22 cellular contexts compared by ENCODE assay signal in genomic region chr9:91312717-91313325, GRCh38. TPM values are rescaled to one million over a fixed set of nuclear protein-coding genes. Genes with fewer than 3 reads are reported as not detected.
DNase-seq lines count a peak whose midpoint lies in the region; ATAC-seq, FAIRE-seq and TF ChIP-seq lines count a peak whose summit lies in the region.
"Had no signal": no experiment of that assay in that cellular context is flagged by ENCODE, and none has a peak within 500 bp of the region (broad histone marks: within the 10 kb centered on the region; RNA-seq: fewer than 3 reads in every experiment).

No MANE protein-coding gene starts in this region.

- H3K36me3 ChIP-seq in astrocyte (ENCODE audit: insufficient read depth, low read length) (no peaks in the 10 kb centered on the region), stomach (peaks cover 0 to 3% (median 0%) of the 10 kb centered on the region in 4 donors), GM23248 (ENCODE audit: low read depth) (no peaks in the 10 kb centered on the region)
- H3K36me3 ChIP-seq in naive thymus-derived CD4-positive, alpha-beta T cell (ENCODE audit: control insufficient read depth in 2 of 3, insufficient read depth in 3 of 3, low read length in 3 of 3): no peaks in the 10 kb centered on the region
- H3K36me3 ChIP-seq: gastrocnemius medialis had no signal

- no peak overlapping the region for H3K9ac ChIP-seq in astrocyte (ENCODE audit: low read length)
- H3K9ac ChIP-seq in GM23248: no peak overlapping the region

- peak; percentile 32 for DNase-seq in astrocyte (ENCODE audit: low read depth)
- DNase-seq in islet precursor cell: peak; percentile 75
- peak; percentile 40 for DNase-seq in stomach
- DNase-seq in GM23248: no peak
- no peak for DNase-seq in T-helper 9 cell
- DNase-seq in naive thymus-derived CD4-positive, alpha-beta T cell: no peak
- no peak for DNase-seq in cortex of kidney (lab: John Stamatoyannopoulos, UW)
- DNase-seq: activated CD4-positive, alpha-beta T cell treated with anti-CD3 and anti-CD28 coated beads for 36 hours; activated effector memory CD4-positive, alpha-beta T cell treated with Interleukin-2 at 50 U/mL for 16 hours; amygdala; cerebellar nuclear complex; gastrocnemius medialis; Karpas-422; NCI-H1417 treated with DMSO at 0.1 percent for 48 hours; NCI-H2171 treated with DMSO at 0.1 percent for 48 hours; NCI-H774; OCI-M1; stimulated activated naive CD8-positive, alpha-beta T cell treated with anti-CD3 and anti-CD28 coated beads, Interleukin-15, Interleukin-2, amounts not matched to agents 100 U/mL and 50 U/mL, for 24 hours; T1000 had no signal

- no peak for TF ChIP-seq CTCF in astrocyte (IDR thresholded peaks at IDR 0.05; ENCODE audit: insufficient read depth, low read depth, low read length)
- no peak for TF ChIP-seq CTCF in stomach (IDR thresholded peaks at IDR 0.05)

- FAIRE-seq in astrocyte (lab: Jason Lieb, UNC): no peak

- in situ Hi-C loops in GM23248 (cut with MboI): no loop called here

- H3K9me3 ChIP-seq in astrocyte (ENCODE audit: insufficient read depth, low read depth, low read length): no peaks in the 10 kb centered on the region
- no peaks in the 10 kb centered on the region for H3K9me3 ChIP-seq in stomach
- H3K9me3 ChIP-seq in GM23248 (ENCODE audit: low read depth): no peaks in the 10 kb centered on the region
- no peaks in the 10 kb centered on the region for H3K9me3 ChIP-seq in naive thymus-derived CD4-positive, alpha-beta T cell (ENCODE audit: control insufficient read depth in 2 of 3, low read length in 3 of 3)
- H3K9me3 ChIP-seq: gastrocnemius medialis had no signal

- no peaks in the 10 kb centered on the region for H3K27me3 ChIP-seq in astrocyte (ENCODE audit: insufficient read depth, low read length)
- H3K27me3 ChIP-seq in stomach: no peaks in the 10 kb centered on the region
- H3K27me3 ChIP-seq in GM23248 (replicated peaks; ENCODE audit: insufficient read depth): no peaks in the 10 kb centered on the region
- H3K27me3 ChIP-seq in naive thymus-derived CD4-positive, alpha-beta T cell (ENCODE audit: control insufficient read depth in 2 of 2, insufficient read depth in 2 of 2, low read length in 2 of 2): no peaks in the 10 kb centered on the region
- H3K27me3 ChIP-seq: gastrocnemius medialis had no signal

- H3K27ac Mint-ChIP-seq in astrocyte (ENCODE audit: unreplicated experiment): no peak overlapping the region
- peak overlapping the region in 1 of 9 donors; percentile 13 for H3K27ac Mint-ChIP-seq in naive thymus-derived CD4-positive, alpha-beta T cell
- H3K27ac Mint-ChIP-seq: activated CD4-positive, alpha-beta T cell treated with anti-CD3 and anti-CD28 coated beads for 36 hours had no signal

- no peaks in the 10 kb centered on the region for H3F3A ChIP-seq in GM23248 (ENCODE audit: insufficient read depth)

- H3K36me3 Mint-ChIP-seq in astrocyte (ENCODE audit: low read depth, unreplicated experiment): peaks cover 3% of the 10 kb centered on the region
- peaks cover 12 to 54% (median 46%) of the 10 kb centered on the region in 5 donors for H3K36me3 Mint-ChIP-seq in naive thymus-derived CD4-positive, alpha-beta T cell

- no peaks in the 10 kb centered on the region for H3K9me3 Mint-ChIP-seq in astrocyte (ENCODE audit: unreplicated experiment)
- peaks cover 0 to 8% (median 0%) of the 10 kb centered on the region in 11 donors for H3K9me3 Mint-ChIP-seq in naive thymus-derived CD4-positive, alpha-beta T cell

- peak; percentile 67; the same call in 1 of the 2 replicates for TF ChIP-seq EP300 in Ishikawa (IDR thresholded peaks at IDR 0.05; ENCODE audit: borderline replicate concordance)
- no peak for TF ChIP-seq EP300 in stomach (IDR thresholded peaks at IDR 0.05)

- H3K4me2 ChIP-seq in astrocyte (ENCODE audit: low read length) (no peak overlapping the region), GM23248 (ENCODE audit: unreplicated experiment) (no peak overlapping the region)

- H3K4me1 Mint-ChIP-seq in astrocyte (ENCODE audit: low read depth, unreplicated experiment): peaks cover 2% of the 10 kb centered on the region
- peaks cover 6 to 16% (median 11%) of the 10 kb centered on the region in 7 donors for H3K4me1 Mint-ChIP-seq in naive thymus-derived CD4-positive, alpha-beta T cell

- TF ChIP-seq RAD21 in Ishikawa (IDR thresholded peaks at IDR 0.05; ENCODE audit: low read depth): no peak; the same call in 1 of the 2 replicates

- H3K9me2 ChIP-seq in GM23248 (ENCODE audit: insufficient read depth): no peaks in the 10 kb centered on the region

- intact Hi-C loops in stomach (cut with DNase I; ENCODE audit: low total_unique reads): no loop called here
- intact Hi-C loops in naive thymus-derived CD4-positive, alpha-beta T cell (cut with micrococcal nuclease): no loop called here

- CTCF ChIA-PET in naive thymus-derived CD4-positive, alpha-beta T cell (lab: Charles Lee): no interaction called here

- TF ChIP-seq POLR2A in stomach (IDR thresholded peaks at IDR 0.05): no peak

- H3K27me3 Mint-ChIP-seq in astrocyte (ENCODE audit: low read depth, unreplicated experiment): no peaks in the 10 kb centered on the region
- no peaks in the 10 kb centered on the region for H3K27me3 Mint-ChIP-seq in naive thymus-derived CD4-positive, alpha-beta T cell
- H3K27me3 Mint-ChIP-seq: activated CD4-positive, alpha-beta T cell treated with anti-CD3 and anti-CD28 coated beads for 36 hours had no signal

- H3K79me2 ChIP-seq in astrocyte (ENCODE audit: insufficient read depth, low read length) (no peaks in the 10 kb centered on the region), GM23248 (ENCODE audit: insufficient read depth) (no peaks in the 10 kb centered on the region)

- POLR2A ChIA-PET in naive thymus-derived CD4-positive, alpha-beta T cell (lab: Charles Lee): no interaction called here

- no peak for ATAC-seq in naive thymus-derived CD4-positive, alpha-beta T cell
- ATAC-seq: activated CD4-positive, alpha-beta T cell treated with anti-CD3 and anti-CD28 coated beads for 36 hours; gastrocnemius medialis; sciatic nerve; stimulated activated naive CD8-positive, alpha-beta T cell treated with anti-CD3 and anti-CD28 coated beads, Interleukin-15, Interleukin-2, amounts not matched to agents 100 U/mL and 50 U/mL, for 24 hours had no signal

- H2AFZ ChIP-seq in astrocyte (ENCODE audit: low read depth, low read length) (no peak overlapping the region), GM23248 (no peak overlapping the region)

- no peak overlapping the region for H3K4me3 Mint-ChIP-seq in astrocyte (ENCODE audit: unreplicated experiment)
- no peak overlapping the region for H3K4me3 Mint-ChIP-seq in naive thymus-derived CD4-positive, alpha-beta T cell
- H3K4me3 Mint-ChIP-seq: activated CD4-positive, alpha-beta T cell treated with anti-CD3 and anti-CD28 coated beads for 36 hours had no signal

- H4K20me1 ChIP-seq in astrocyte (ENCODE audit: insufficient read depth, low read length) (no peaks in the 10 kb centered on the region), GM23248 (ENCODE audit: insufficient read depth) (no peaks in the 10 kb centered on the region)

- H3K27ac ChIP-seq in astrocyte (ENCODE audit: low read depth, low read length): no peak overlapping the region
- peak overlapping the region in 1 of 5 donors; percentile 13 for H3K27ac ChIP-seq in stomach
- H3K27ac ChIP-seq in GM23248: no peak overlapping the region
- H3K27ac ChIP-seq in naive thymus-derived CD4-positive, alpha-beta T cell (ENCODE audit: low read depth, low read length): no peak overlapping the region
- H3K27ac ChIP-seq: gastrocnemius medialis, SK-N-MC had no signal

- H3K4me1 ChIP-seq in astrocyte (ENCODE audit: insufficient read depth, low read length) (no peaks in the 10 kb centered on the region), stomach (peaks cover 0 to 9% (median 3%) of the 10 kb centered on the region in 4 donors), GM23248 (ENCODE audit: insufficient read depth) (no peaks in the 10 kb centered on the region)
- H3K4me1 ChIP-seq in naive thymus-derived CD4-positive, alpha-beta T cell (ENCODE audit: control insufficient read depth in 2 of 2, insufficient read depth in 2 of 2, low read length in 2 of 2): no peaks in the 10 kb centered on the region

- WGBS in stomach, 5 donors: 50 to 70% (median 53%) methylated on average over 4 of the region's 4 CpGs
- WGBS in GM23248 (ENCODE audit: low coverage in 1 of 2, low lambda C conversion rate in 2 of 2, missing lambda C conversion rate in 2 of 2), 2 experiments: 93% methylated on average over 4 of the region's 4 CpGs

- H3K4me3 ChIP-seq in astrocyte (ENCODE audit: insufficient read depth, low read depth, low read length) (no peak overlapping the region), stomach (no peak overlapping the region), GM23248 (no peak overlapping the region)
- no peak overlapping the region for H3K4me3 ChIP-seq in naive thymus-derived CD4-positive, alpha-beta T cell (ENCODE audit: low read length)
- H3K4me3 ChIP-seq: gastrocnemius medialis, SK-N-MC had no signal

TF ChIP-seq in Ishikawa, 13 proteins besides CTCF, POLR2A, EP300 and RAD21 (continues in another document):
- TF ChIP-seq ZBTB7A (IDR thresholded peaks at IDR 0.05; ENCODE audit: low read depth) (no peak), MAX (IDR thresholded peaks at IDR 0.05) (peak; percentile 25; the same call in 1 of the 2 replicates), TAF1 (IDR thresholded peaks at IDR 0.05; ENCODE audit: low read depth) (no peak), USF1 (IDR thresholded peaks at IDR 0.05) (no peak), FOXM1 (IDR thresholded peaks at IDR 0.05; ENCODE audit: borderline replicate concordance, low read depth) (peak; percentile 54; the same call in 1 of the 2 replicates), EGR1 (IDR thresholded peaks at IDR 0.05) (no peak), TEAD4 (IDR thresholded peaks at IDR 0.05) (peak; percentile 82), YY1 (IDR thresholded peaks at IDR 0.05; ENCODE audit: low read depth) (no peak), TCF12 (IDR thresholded peaks at IDR 0.05; ENCODE audit: low read depth) (peak; percentile 78), CREB1 (IDR thresholded peaks at IDR 0.05; ENCODE audit: low read depth) (no peak)

RNA-seq across cellular contexts. Expression of gene AUH, which starts 48.9 kb away (rescaled TPM):
- total RNA-seq in astrocyte: 8.9 and 9.8 TPM in 2 replicates
- 100 to 1,000 TPM in 1 of 5 donors, 10 to 100 TPM in 2, 1 to 10 TPM in 2; 5.8 to 331 (median 30.3) TPM for total RNA-seq in stomach
- 10 to 100 TPM; 17.2 to 27.1 (median 22.0) TPM for polyA plus RNA-seq in stomach
- 8.7 and 18.3 TPM in 2 replicates for total RNA-seq in GM23248 (2014; rRNA removed; shearing (Covaris generic))
- polyA plus RNA-seq in GM23248 (2016; fragmentation: Nextera tagmentation; extraction: Ambion mirVana): 8.9 and 9.9 TPM in 2 replicates
- total RNA-seq in naive thymus-derived CD4-positive, alpha-beta T cell: 10 to 100 TPM; 17.2 to 30.1 (median 25.9) TPM
- 10 to 100 TPM; 11.6 to 12.1 TPM for polyA plus RNA-seq in naive thymus-derived CD4-positive, alpha-beta T cell

Comparison
In these comparisons a context has a peak if more than half of its experiments do, and no peak if none do; other contexts are left out.
1. DNase-seq: peak in astrocyte (single experiment), islet precursor cell (single experiment) and stomach (single experiment); none in GM23248 (single experiment), T-helper 9 cell (single experiment), naive thymus-derived CD4-positive, alpha-beta T cell (0 of 9) and cortex of kidney (single experiment).